Comparison of ENCODE assay signal across 8 cellular contexts in genomic region chr16:1309888-1310831, GRCh38. TPM values are rescaled to one million over a fixed set of nuclear protein-coding genes. Genes with fewer than 3 reads are reported as not detected.
A peak's percentile ranks its signal among the peaks of the same experiment; 100 is the strongest.
DNase-seq lines count a peak whose midpoint lies in the region; ATAC-seq and TF ChIP-seq lines count a peak whose summit lies in the region.

No MANE protein-coding gene starts in this region.

- in situ Hi-C loops in G401 (cut with HindIII; ENCODE audit: low sequenced_read_pairs), result no loop called here

- H3K27me3 ChIP-seq in psoas muscle (ENCODE audit: insufficient read depth in 3 of 3, low read length in 2 of 3), result no peaks in the 10 kb centered on the region

- intact Hi-C loops in Calu3 (cut with micrococcal nuclease; ENCODE audit: unreplicated experiment), result no loop called here
- intact Hi-C loops in psoas muscle (cut with DNase I), result no loop called here

- CTCF ChIA-PET in Calu3 (lab: Charles Lee), result interaction anchor here (1.0 kb wide), 1 partner anchor 16 kb away, joined by 3 read pairs; no protein-coding TSS in a partner anchor

- peaks cover 80% of the 10 kb centered on the region for H3K36me3 Mint-ChIP-seq in Calu3 (ENCODE audit: insufficient read depth, unreplicated experiment)

- peak overlapping the region; percentile 90 for H3K4me3 ChIP-seq in psoas muscle

- peak; percentile 12 for ATAC-seq in HG02571 (IDR thresholded peaks at IDR 0.05; ENCODE audit: unreplicated experiment)
- no peak for ATAC-seq in psoas muscle
- ATAC-seq in GM21723 (IDR thresholded peaks at IDR 0.05; ENCODE audit: unreplicated experiment), result no peak

- H3K9me3 Mint-ChIP-seq in Calu3 (ENCODE audit: low read depth, unreplicated experiment), result no peaks in the 10 kb centered on the region

- peak overlapping the region; percentile 97 for H3K27ac Mint-ChIP-seq in Calu3 (ENCODE audit: unreplicated experiment)

- WGBS in psoas muscle, 3 donors, result 1 to 2% (median 1%) methylated on average over 46 to 77 of the region's 77 CpGs

- H3K27ac ChIP-seq in psoas muscle, result peak overlapping the region; percentile 68

- H3K4me1 ChIP-seq in psoas muscle, result peaks cover 37% of the 10 kb centered on the region

- no peak for TF ChIP-seq CTCF in Calu3 (IDR thresholded peaks at IDR 0.05; ENCODE audit: unreplicated experiment)
- TF ChIP-seq CTCF in psoas muscle (IDR thresholded peaks at IDR 0.05), result no peak

- no peaks in the 10 kb centered on the region for H3K9me3 ChIP-seq in psoas muscle

- no peaks in the 10 kb centered on the region for H3K27me3 Mint-ChIP-seq in Calu3 (ENCODE audit: unreplicated experiment)

- H3K36me3 ChIP-seq in psoas muscle (ENCODE audit: insufficient read depth in 1 of 2, low read depth in 1 of 2), result peaks cover 0 to 14% of the 10 kb centered on the region in 2 donors

- BruUV-seq in Calu3 (replicated peaks; lab: Mats Ljungman, UMichigan), result TSS peak; percentile 88

- peaks cover 20% of the 10 kb centered on the region for H3K4me1 Mint-ChIP-seq in Calu3 (ENCODE audit: low read depth, unreplicated experiment)

- DNase-seq in Calu3 (peak; percentile 50), OCI-M1 (lab: John Stamatoyannopoulos, UW) (peak; percentile 58), activated gamma-delta T cell (lab: John Stamatoyannopoulos, UW) (peak; percentile 62), glomerular visceral epithelial cell (ENCODE audit: extremely low spot score) (peak; percentile 35), psoas muscle (peak; percentile 78 to 82), G401 (ENCODE audit: low spot score) (no peak)

- H3K4me3 Mint-ChIP-seq in Calu3 (ENCODE audit: low read depth, unreplicated experiment), result peak overlapping the region; percentile 98

RNA-seq across cellular contexts. Expression of gene UBE2I, which starts 0.7 kb away (rescaled TPM):
- total RNA-seq in Calu3 (2022) (261 and 271 TPM in 2 replicates), psoas muscle (10 to 100 TPM; 46.2 to 71.7 (median 56.0) TPM)
- 100 to 1,000 TPM in 1 of 3 donors, 10 to 100 TPM in 2; 49.8 to 101 (median 55.6) TPM for polyA plus RNA-seq in psoas muscle
- total RNA-seq in G401 (2014; rRNA removed; shearing (Covaris generic)), result 120 and 144 TPM in 2 replicates

RNA-seq across cellular contexts. Expression of gene BAIAP3, which starts 23.3 kb away (rescaled TPM):
- total RNA-seq in Calu3 (2022), result 2.4 and 7.0 TPM in 2 replicates
- total RNA-seq in psoas muscle, result 1 to 10 TPM in 3 of 4 donors, under 1 TPM in 1; 0.38 to 3.5 (median 1.9) TPM
- 1 to 10 TPM in 1 of 3 donors, under 1 TPM in 2; 0.62 to 1.1 (median 0.79) TPM for polyA plus RNA-seq in psoas muscle
- 0.25 and 2.0 TPM in 2 replicates for total RNA-seq in G401 (2014; rRNA removed; shearing (Covaris generic))

RNA-seq across cellular contexts. Expression of gene TSR3, which starts 41.5 kb away (rescaled TPM):
- total RNA-seq in Calu3 (2022), result 59.4 and 72.4 TPM in 2 replicates
- total RNA-seq in psoas muscle, result 10 to 100 TPM; 40.0 to 55.3 (median 43.2) TPM
- 100 to 1,000 TPM in 2 of 3 donors, 10 to 100 TPM in 1; 55.1 to 109 (median 107) TPM for polyA plus RNA-seq in psoas muscle
- total RNA-seq in G401 (2014; rRNA removed; shearing (Covaris generic)), result 88.1 and 96.8 TPM in 2 replicates

RNA-seq across cellular contexts. Expression of gene GNPTG, which starts 41.6 kb away (rescaled TPM):
- 63.9 and 80.2 TPM in 2 replicates for total RNA-seq in Calu3 (2022)
- 10 to 100 TPM; 27.9 to 36.6 (median 32.5) TPM for total RNA-seq in psoas muscle
- 10 to 100 TPM; 29.5 to 31.2 (median 30.7) TPM for polyA plus RNA-seq in psoas muscle
- total RNA-seq in G401 (2014; rRNA removed; shearing (Covaris generic)), result 48.6 and 51.1 TPM in 2 replicates

RNA-seq across cellular contexts. Expression of gene TPSD1, which starts 54.3 kb away (rescaled TPM):
- not detected in 2 replicates for total RNA-seq in Calu3 (2022)
- total RNA-seq in psoas muscle, result under 1 TPM in 1 of 4 donors, not detected in 3; 0.90 TPM
- polyA plus RNA-seq in psoas muscle, result under 1 TPM; 0.09 to 0.27 (median 0.10) TPM
- not detected in 2 replicates for total RNA-seq in G401 (2014; rRNA removed; shearing (Covaris generic))
